ENCODE assay signal across 1 cellular context in the genomic region with DNA sequence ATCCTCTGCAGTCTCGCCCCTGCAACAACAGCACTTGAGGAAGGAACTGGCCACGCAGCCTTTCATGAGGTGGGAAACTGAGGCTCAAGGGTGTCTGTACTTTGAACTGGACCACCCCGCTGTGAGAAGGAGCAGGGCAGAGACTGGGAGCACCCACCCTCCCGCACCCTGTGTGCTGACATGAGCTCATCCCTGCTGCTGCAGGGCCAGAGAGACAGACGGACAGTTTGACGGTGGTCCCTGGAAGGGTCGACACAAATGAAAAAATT.
TF ChIP-seq lines count a peak whose summit lies in the region.

No MANE protein-coding gene starts in this region.

TF ChIP-seq in K562, 482 proteins besides CTCF, POLR2A, EP300 and RAD21:
- TF ChIP-seq SIN3B (IDR thresholded peaks at IDR 0.05; ENCODE audit: low read depth): no peak
- TF ChIP-seq, protein P1, sequence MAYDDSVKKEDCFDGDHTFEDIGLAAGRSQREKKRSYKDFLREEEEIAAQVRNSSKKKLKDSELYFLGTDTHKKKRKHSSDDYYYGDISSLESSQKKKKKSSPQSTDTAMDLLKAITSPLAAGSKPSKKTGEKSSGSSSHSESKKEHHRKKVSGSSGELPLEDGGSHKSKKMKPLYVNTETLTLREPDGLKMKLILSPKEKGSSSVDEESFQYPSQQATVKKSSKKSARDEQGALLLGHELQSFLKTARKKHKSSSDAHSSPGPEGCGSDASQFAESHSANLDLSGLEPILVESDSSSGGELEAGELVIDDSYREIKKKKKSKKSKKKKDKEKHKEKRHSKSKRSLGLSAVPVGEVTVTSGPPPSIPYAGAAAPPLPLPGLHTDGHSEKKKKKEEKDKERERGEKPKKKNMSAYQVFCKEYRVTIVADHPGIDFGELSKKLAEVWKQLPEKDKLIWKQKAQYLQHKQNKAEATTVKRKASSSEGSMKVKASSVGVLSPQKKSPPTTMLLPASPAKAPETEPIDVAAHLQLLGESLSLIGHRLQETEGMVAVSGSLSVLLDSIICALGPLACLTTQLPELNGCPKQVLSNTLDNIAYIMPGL (CRISPR knock-in tag; IDR thresholded peaks at IDR 0.05): no peak
- peak; percentile 17; the same call in 1 of the 2 replicates for TF ChIP-seq ZBTB7A (IDR thresholded peaks at IDR 0.05; ENCODE audit: borderline replicate concordance, control insufficient read depth, low read depth, low read length)
- TF ChIP-seq, protein P2, sequence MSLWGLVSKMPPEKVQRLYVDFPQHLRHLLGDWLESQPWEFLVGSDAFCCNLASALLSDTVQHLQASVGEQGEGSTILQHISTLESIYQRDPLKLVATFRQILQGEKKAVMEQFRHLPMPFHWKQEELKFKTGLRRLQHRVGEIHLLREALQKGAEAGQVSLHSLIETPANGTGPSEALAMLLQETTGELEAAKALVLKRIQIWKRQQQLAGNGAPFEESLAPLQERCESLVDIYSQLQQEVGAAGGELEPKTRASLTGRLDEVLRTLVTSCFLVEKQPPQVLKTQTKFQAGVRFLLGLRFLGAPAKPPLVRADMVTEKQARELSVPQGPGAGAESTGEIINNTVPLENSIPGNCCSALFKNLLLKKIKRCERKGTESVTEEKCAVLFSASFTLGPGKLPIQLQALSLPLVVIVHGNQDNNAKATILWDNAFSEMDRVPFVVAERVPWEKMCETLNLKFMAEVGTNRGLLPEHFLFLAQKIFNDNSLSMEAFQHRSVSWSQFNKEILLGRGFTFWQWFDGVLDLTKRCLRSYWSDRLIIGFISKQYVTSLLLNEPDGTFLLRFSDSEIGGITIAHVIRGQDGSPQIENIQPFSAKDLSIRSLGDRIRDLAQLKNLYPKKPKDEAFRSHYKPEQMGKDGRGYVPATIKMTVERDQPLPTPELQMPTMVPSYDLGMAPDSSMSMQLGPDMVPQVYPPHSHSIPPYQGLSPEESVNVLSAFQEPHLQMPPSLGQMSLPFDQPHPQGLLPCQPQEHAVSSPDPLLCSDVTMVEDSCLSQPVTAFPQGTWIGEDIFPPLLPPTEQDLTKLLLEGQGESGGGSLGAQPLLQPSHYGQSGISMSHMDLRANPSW (CRISPR knock-in tag; IDR thresholded peaks at IDR 0.05): no peak
- no peak for TF ChIP-seq CC2D1A (IDR thresholded peaks at IDR 0.05)
- TF ChIP-seq CTBP1 (IDR thresholded peaks at IDR 0.05; ENCODE audit: borderline replicate concordance): no peak
- no peak for TF ChIP-seq ZFPM2 (CRISPR knock-in tag; IDR thresholded peaks at IDR 0.05)
- TF ChIP-seq ARNT (IDR thresholded peaks at IDR 0.05): no peak
